In genomic region chr11:36458129-36458918, GRCh38 we compare ENCODE assay signal across 13 cellular contexts.
"Had no signal": no experiment of that assay in that cellular context is flagged by ENCODE, and none has a peak within 500 bp of the region (broad histone marks: within the 10 kb centered on the region; RNA-seq: fewer than 3 reads in every experiment).

No MANE protein-coding gene starts in this region.

- ATAC-seq: activated T-cell treated with anti-CD3 and anti-CD28 coated beads, Interleukin-2, amount 50 U/mL, for 4 hours; heart left ventricle had no signal

- H3K36me3 ChIP-seq: breast epithelium, left ventricle myocardium inferior, right atrium auricular region had no signal

- H3K9me3 ChIP-seq: breast epithelium, heart left ventricle, left ventricle myocardium inferior, right atrium auricular region, tibial nerve had no signal

- H3K4me3 ChIP-seq: breast epithelium, heart left ventricle, left ventricle myocardium inferior, right atrium auricular region, tibial nerve had no signal

- H3K9me3 Mint-ChIP-seq: activated naive CD4-positive, alpha-beta T cell treated with anti-CD3 and anti-CD28 coated beads, Interleukin-2, amount 50 U/mL, for 72 hours; activated T-cell treated with anti-CD3 and anti-CD28 coated beads, Interleukin-2, amount 50 U/mL, for 4 hours had no signal

- H3K27ac ChIP-seq: breast epithelium, heart left ventricle, left ventricle myocardium inferior, right atrium auricular region, tibial nerve had no signal

- H3K27me3 ChIP-seq: breast epithelium, heart left ventricle, right atrium auricular region, tibial nerve had no signal

- H3K4me3 Mint-ChIP-seq: activated T-cell treated with anti-CD3 and anti-CD28 coated beads, Interleukin-2, amount 50 U/mL, for 4 hours had no signal

- DNase-seq: activated CD4-positive, alpha-beta T cell treated with anti-CD3 and anti-CD28 coated beads for 1 hour; activated CD4-positive, alpha-beta T cell treated with anti-CD3 and anti-CD28 coated beads, Interleukin-2, amount 50 U/mL, for 48 hours; activated effector memory CD4-positive, alpha-beta T cell treated with anti-CD3 and anti-CD28 coated beads, Interleukin-2, amount 50 U/mL, for 16 hours; activated T-cell treated with anti-CD3 and anti-CD28 coated beads, Interleukin-2, amount 50 U/mL, for 4 hours; amygdala; heart left ventricle; left ventricle myocardium inferior; small intestine; T-helper 9 cell had no signal
